Comparison of ENCODE assay signal across 8 cellular contexts in genomic region chr4:41693629-41694028, GRCh38. TPM values are rescaled to one million over a fixed set of nuclear protein-coding genes. Genes with fewer than 3 reads are reported as not detected.
DNase-seq lines count a peak whose midpoint lies in the region; ATAC-seq and TF ChIP-seq lines count a peak whose summit lies in the region.

No MANE protein-coding gene starts in this region.

- ATAC-seq in gastroesophageal sphincter (no peak), sciatic nerve (no peak), GM21423 (IDR thresholded peaks at IDR 0.05; ENCODE audit: unreplicated experiment) (no peak)

- no CpG with 5 or more reads among the region's 2 CpGs for WGBS in mesendoderm (ENCODE audit: extremely low coverage, insufficient coverage, low lambda C conversion rate)
- 27 to 28% methylated on average over 2 of the region's 2 CpGs for WGBS in gastroesophageal sphincter (ENCODE audit: low coverage in 1 of 2), 2 donors
- WGBS in testis, 2 donors, result 24 to 32% methylated on average over 2 of the region's 2 CpGs

- TF ChIP-seq CTCF in GM06990 (IDR thresholded peaks at IDR 0.05; ENCODE audit: insufficient read depth, low read length, poor library complexity, severe bottlenecking), result peak; percentile 46
- peak in 2 of 3 experiments; percentile 15 to 40 for TF ChIP-seq CTCF in ascending aorta (IDR thresholded peaks at IDR 0.05)
- peak in 1 of 4 experiments; percentile 33 for TF ChIP-seq CTCF in gastroesophageal sphincter (IDR thresholded peaks at IDR 0.05)
- peak in 1 of 3 experiments; percentile 26 for TF ChIP-seq CTCF in testis (IDR thresholded peaks at IDR 0.05)

- H3K4ac ChIP-seq in mesendoderm (ENCODE audit: low read depth, low read length), result no peak overlapping the region

- H3K27me3 ChIP-seq in GM06990 (replicated peaks; ENCODE audit: control insufficient read depth, insufficient read depth, low read length) (no peaks in the 10 kb centered on the region), ascending aorta (no peaks in the 10 kb centered on the region), mesendoderm (ENCODE audit: insufficient read depth, low read length, poor library complexity) (no peaks in the 10 kb centered on the region), gastroesophageal sphincter (no peaks in the 10 kb centered on the region), testis (no peaks in the 10 kb centered on the region)

- no peak overlapping the region for H3K56ac ChIP-seq in mesendoderm (ENCODE audit: low read length)

- no peak overlapping the region for H3K23ac ChIP-seq in mesendoderm (ENCODE audit: low read length)

- H3K18ac ChIP-seq in mesendoderm (ENCODE audit: low read length), result no peak overlapping the region

- H3K79me1 ChIP-seq in mesendoderm (ENCODE audit: low read length), result no peaks in the 10 kb centered on the region

- H4K5ac ChIP-seq in mesendoderm (ENCODE audit: low read length), result no peak overlapping the region

- intact Hi-C loops in ascending aorta (cut with DNase I) (loop anchor here (5.0 kb wide), 1 partner anchor 194 kb away; no protein-coding TSS in a partner anchor), sciatic nerve (cut with DNase I) (loop anchor here (10.0 kb wide), 1 partner anchor 191 kb away; no protein-coding TSS in a partner anchor), testis (cut with DNase I; ENCODE audit: low total_unique reads) (loop anchor here (5.0 kb wide), 1 partner anchor 189 kb away; no protein-coding TSS in a partner anchor)

- TF ChIP-seq POLR2A in gastroesophageal sphincter (IDR thresholded peaks at IDR 0.05) (no peak), testis (IDR thresholded peaks at IDR 0.05) (no peak)

- TF ChIP-seq EP300 in gastroesophageal sphincter (IDR thresholded peaks at IDR 0.05), result no peak

- no peak overlapping the region for H2AK5ac ChIP-seq in mesendoderm (ENCODE audit: low read length)

- H3K4me3 ChIP-seq in GM06990 (replicated peaks; ENCODE audit: low read depth, low read length), result no peak overlapping the region
- no peak overlapping the region for H3K4me3 ChIP-seq in ascending aorta
- no peak overlapping the region for H3K4me3 ChIP-seq in mesendoderm (ENCODE audit: low read length)
- H3K4me3 ChIP-seq in gastroesophageal sphincter, result no peak overlapping the region
- no peak overlapping the region for H3K4me3 ChIP-seq in testis

- no peak overlapping the region for H2BK5ac ChIP-seq in mesendoderm (ENCODE audit: low read length)

- H3K9ac ChIP-seq in mesendoderm (ENCODE audit: low read length), result no peak overlapping the region

- no peak overlapping the region for H2BK15ac ChIP-seq in mesendoderm (replicated peaks; ENCODE audit: low read depth)

- H3K36me3 ChIP-seq in GM06990 (ENCODE audit: control insufficient read depth, insufficient read depth, low read length), result no peaks in the 10 kb centered on the region
- peaks cover 43 to 48% of the 10 kb centered on the region in 2 donors for H3K36me3 ChIP-seq in ascending aorta
- H3K36me3 ChIP-seq in mesendoderm (ENCODE audit: control insufficient read depth, insufficient read depth, low read length), result no peaks in the 10 kb centered on the region
- H3K36me3 ChIP-seq in gastroesophageal sphincter, result peaks cover 0 to 61% of the 10 kb centered on the region in 2 donors
- no peaks in the 10 kb centered on the region for H3K36me3 ChIP-seq in testis (ENCODE audit: low read depth, missing control alignments)

- no peaks in the 10 kb centered on the region for H3K4me1 ChIP-seq in ascending aorta
- no peaks in the 10 kb centered on the region for H3K4me1 ChIP-seq in mesendoderm (ENCODE audit: control insufficient read depth, low read depth, low read length)
- no peaks in the 10 kb centered on the region for H3K4me1 ChIP-seq in gastroesophageal sphincter
- H3K4me1 ChIP-seq in testis, result no peaks in the 10 kb centered on the region

- no peak overlapping the region for H3K4me2 ChIP-seq in mesendoderm (ENCODE audit: low read length)

- H4K8ac ChIP-seq in mesendoderm (ENCODE audit: low read depth, low read length), result no peak overlapping the region

- DNase-seq in GM06990 (ENCODE audit: extremely low read depth, insufficient read length) (no peak), NCI-H1694 (lab: John Stamatoyannopoulos, UW) (peak; percentile 30), ascending aorta (ENCODE audit: low spot score in 2 of 2) (no peak), mesendoderm (peak; percentile 45), sciatic nerve (ENCODE audit: low spot score) (no peak), testis (no peak)

- H2BK120ac ChIP-seq in mesendoderm (ENCODE audit: low read depth, low read length), result no peak overlapping the region

- H3K9me3 ChIP-seq in ascending aorta (no peaks in the 10 kb centered on the region), gastroesophageal sphincter (no peaks in the 10 kb centered on the region), testis (no peaks in the 10 kb centered on the region)

- H3K79me2 ChIP-seq in mesendoderm (ENCODE audit: control insufficient read depth, insufficient read depth, low read length), result no peaks in the 10 kb centered on the region

- H3K27ac ChIP-seq in ascending aorta (no peak overlapping the region), mesendoderm (ENCODE audit: low read depth, low read length) (no peak overlapping the region), gastroesophageal sphincter (no peak overlapping the region), testis (no peak overlapping the region)

RNA-seq across cellular contexts. Expression of gene PHOX2B, which starts 54.9 kb away (rescaled TPM):
- total RNA-seq in ascending aorta (not detected), gastroesophageal sphincter (under 1 TPM in 1 of 4 donors, not detected in 3; 0.67 TPM), sciatic nerve (not detected), testis (under 1 TPM in 1 of 2 donors, not detected in 1; 0.16 TPM)
- 0.01 TPM for polyA plus RNA-seq in mesendoderm (2013, experiment 1 of 2)
- not detected for polyA plus RNA-seq in mesendoderm (2013, experiment 2 of 2)
- polyA plus RNA-seq in testis (ENCODE audit: insufficient read depth, low read depth, low replicate concordance), result 0.20 TPM

Comparison
In these comparisons a context has a peak if more than half of its experiments do, and no peak if none do; other contexts are left out.
1. DNase-seq: peak in NCI-H1694 (single experiment) and mesendoderm (single experiment); none in GM06990 (single experiment), ascending aorta (0 of 2), sciatic nerve (single experiment) and testis (single experiment).